ENCODE assay signal across 8 cellular contexts in genomic region chr3:52897130-52898109, GRCh38. TPM values are rescaled to one million over a fixed set of nuclear protein-coding genes. Genes with fewer than 3 reads are reported as not detected.
DNase-seq lines count a peak whose midpoint lies in the region; ATAC-seq, FAIRE-seq and TF ChIP-seq lines count a peak whose summit lies in the region.

TSS of gene STIMATE (minus strand) at chr3:52897548. CDS start at chr3:52897450, 98 bp downstream.

- TF ChIP-seq CTCF in heart right ventricle (IDR thresholded peaks at IDR 0.05) (peak in 2 of 9 donors; percentile 19 to 21), type B pancreatic cell (conservative IDR thresholded peaks at IDR 0.05) (peak; percentile 19)

- H3K9me3 ChIP-seq in heart right ventricle = no peaks in the 10 kb centered on the region

- peak within 1 kb of the TSS; percentile 100 for H3K4me3 Mint-ChIP-seq in type B pancreatic cell

- no peak within 1 kb of the TSS for H3K27ac ChIP-seq in adipose tissue (ENCODE audit: low read depth, low read length)
- peak within 1 kb of the TSS in 9 of 10 donors; percentile 47 to 79 (median 70) for H3K27ac ChIP-seq in heart right ventricle

- H3K27ac Mint-ChIP-seq in type B pancreatic cell = peak within 1 kb of the TSS; percentile 81

- TF ChIP-seq POLR2A in GM12891 (IDR thresholded peaks at IDR 0.05; ENCODE audit: low read depth, low read length) = no peak

- peak; percentile 98 for FAIRE-seq in GM12891 (lab: Jason Lieb, UNC)

- peaks cover 0 to 7% (median 0%) of the 10 kb centered on the region in 9 donors for H3K36me3 ChIP-seq in heart right ventricle

- H3K27me3 ChIP-seq in heart right ventricle = no peaks in the 10 kb centered on the region

- H3K27me3 Mint-ChIP-seq in type B pancreatic cell = no peaks in the 10 kb centered on the region

- ATAC-seq in HG02642 (IDR thresholded peaks at IDR 0.05; ENCODE audit: poor library complexity, unreplicated experiment) = peak; percentile 95
- peak; percentile 97 to 99 (median 98) for ATAC-seq in heart right ventricle

- H3K9me3 Mint-ChIP-seq in type B pancreatic cell = no peaks in the 10 kb centered on the region

- DNase-seq in GM12891 (ENCODE audit: insufficient read length, low spot score) = peak; percentile 95
- peak; percentile 56 for DNase-seq in NCI-H128 (lab: John Stamatoyannopoulos, UW; ENCODE audit: unreplicated experiment)
- peak; percentile 76 to 88 (median 82) for DNase-seq in T-helper 1 cell
- peak; percentile 88 to 90 for DNase-seq in heart right ventricle
- DNase-seq in posterior vena cava (ENCODE audit: low spot score) = peak; percentile 96
- peak; percentile 88 for DNase-seq in type B pancreatic cell (ENCODE audit: extremely low spot score, unreplicated experiment)

- intact Hi-C loops in heart right ventricle (cut with DNase I) = loop anchor here in 4 of 10 donors (1.0 to 10.0 kb wide), 4 partner anchors 50 to 127 kb away; partner anchors contain the start of genes NEK4 (in 2 of the 4) and ITIH1 (in 1 of the 4)
- intact Hi-C loops in posterior vena cava (cut with DNase I) = loop anchor here in 1 of 2 donors (5.0 kb wide), 1 partner anchor 55 kb away; no protein-coding TSS in a partner anchor

- H3K36me3 Mint-ChIP-seq in type B pancreatic cell = no peaks in the 10 kb centered on the region

- H3K4me1 Mint-ChIP-seq in type B pancreatic cell (ENCODE audit: unreplicated experiment) = peaks cover 38% of the 10 kb centered on the region

- 0 to 1% (median 1%) methylated on average over 73 to 85 of the region's 85 CpGs for WGBS in adipose tissue, 3 donors
- WGBS in heart right ventricle, 2 donors = 0 to 1% methylated on average over 72 to 85 of the region's 85 CpGs

- peak within 1 kb of the TSS; percentile 33 to 98 (median 90) for H3K4me3 ChIP-seq in heart right ventricle

- H3K4me1 ChIP-seq in heart right ventricle = peaks cover 8 to 53% (median 46%) of the 10 kb centered on the region in 9 donors

TF ChIP-seq in GM12891, 5 proteins besides CTCF, POLR2A, EP300 and RAD21:
- TF ChIP-seq PAX5 (IDR thresholded peaks at IDR 0.05; ENCODE audit: insufficient read depth, low read length, severe bottlenecking) (no peak), SPI1 (IDR thresholded peaks at IDR 0.05; ENCODE audit: low read depth, low read length) (no peak), TAF1 (IDR thresholded peaks at IDR 0.05; ENCODE audit: low read depth, low read length) (no peak), POLR2AphosphoS5 (IDR thresholded peaks at IDR 0.05; ENCODE audit: low read depth, low read length) (no peak), POU2F2 (IDR thresholded peaks at IDR 0.05; ENCODE audit: low read depth, low read length) (no peak)

RNA-seq across cellular contexts. Expression of gene STIMATE, which starts in this region (rescaled TPM):
- 5.5 TPM for polyA plus RNA-seq in GM12891 (2012; ENCODE audit: low read depth, missing spikeins)
- polyA plus RNA-seq in adipose tissue (10 to 100 TPM in 2 of 3 donors, 1 to 10 TPM in 1; 4.1 to 14.4 (median 12.9) TPM), heart right ventricle (1 to 10 TPM; 4.4 to 7.2 TPM)
- total RNA-seq in heart right ventricle (1 to 10 TPM; 4.0 to 9.7 (median 7.3) TPM), posterior vena cava (10 to 100 TPM; 20.7 to 24.1 TPM), type B pancreatic cell (ENCODE audit: low replicate concordance) (13.1 and 28.4 TPM in 2 replicates)
